Comparison of ENCODE assay signal across 1 cellular context in the genomic region with DNA sequence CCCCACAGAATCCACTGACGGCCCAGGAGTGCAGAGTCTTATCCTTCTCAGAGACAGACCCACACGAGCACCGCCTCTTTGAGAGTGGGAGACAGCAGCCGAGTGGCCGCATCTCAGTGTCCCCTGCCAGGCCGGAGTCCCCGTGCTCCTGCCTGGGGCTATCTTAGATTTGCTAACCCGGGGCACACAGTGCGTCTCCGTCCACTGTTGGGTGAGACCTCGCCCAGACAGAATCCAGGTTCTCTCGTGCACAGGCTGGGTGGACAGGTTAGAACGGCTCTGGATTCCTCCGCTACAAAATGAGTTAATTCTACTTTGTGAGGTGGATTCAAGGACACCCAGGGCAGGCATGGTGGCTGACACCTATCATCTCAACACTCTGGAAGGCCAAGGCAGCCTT.
TF ChIP-seq lines count a peak whose summit lies in the region.

No MANE protein-coding gene starts in this region.

TF ChIP-seq in H1, 55 proteins besides CTCF, POLR2A, EP300 and RAD21 (continued from another document):
- no peak for TF ChIP-seq RBBP5 (IDR thresholded peaks at IDR 0.05; ENCODE audit: borderline replicate concordance, low read depth, low read length)
- TF ChIP-seq POLR2AphosphoS5 (IDR thresholded peaks at IDR 0.05; ENCODE audit: low read depth, low read length): no peak
- TF ChIP-seq HDAC6 (IDR thresholded peaks at IDR 0.05; ENCODE audit: low read depth, low read length): no peak
- no peak for TF ChIP-seq KDM5A (IDR thresholded peaks at IDR 0.05; ENCODE audit: low read length)
- no peak for TF ChIP-seq RNF2 (IDR thresholded peaks at IDR 0.05; ENCODE audit: borderline replicate concordance, low read depth, low read length, missing control alignments, poor library complexity, severe bottlenecking)
- TF ChIP-seq GABPA (IDR thresholded peaks at IDR 0.05; ENCODE audit: borderline replicate concordance, insufficient read depth, low read length): no peak
- no peak for TF ChIP-seq SIX5 (IDR thresholded peaks at IDR 0.05; ENCODE audit: low read depth, low read length)
- TF ChIP-seq POU5F1 (IDR thresholded peaks at IDR 0.05; ENCODE audit: low read depth, low read length): no peak
- no peak for TF ChIP-seq EGR1 (IDR thresholded peaks at IDR 0.05; ENCODE audit: borderline replicate concordance, low read depth, low read length)
- no peak for TF ChIP-seq JUND (IDR thresholded peaks at IDR 0.05; ENCODE audit: low read length)
- TF ChIP-seq TAF1 (IDR thresholded peaks at IDR 0.05; ENCODE audit: low read depth, low read length): no peak
